ENCODE assay signal across 8 cellular contexts in the genomic region with DNA sequence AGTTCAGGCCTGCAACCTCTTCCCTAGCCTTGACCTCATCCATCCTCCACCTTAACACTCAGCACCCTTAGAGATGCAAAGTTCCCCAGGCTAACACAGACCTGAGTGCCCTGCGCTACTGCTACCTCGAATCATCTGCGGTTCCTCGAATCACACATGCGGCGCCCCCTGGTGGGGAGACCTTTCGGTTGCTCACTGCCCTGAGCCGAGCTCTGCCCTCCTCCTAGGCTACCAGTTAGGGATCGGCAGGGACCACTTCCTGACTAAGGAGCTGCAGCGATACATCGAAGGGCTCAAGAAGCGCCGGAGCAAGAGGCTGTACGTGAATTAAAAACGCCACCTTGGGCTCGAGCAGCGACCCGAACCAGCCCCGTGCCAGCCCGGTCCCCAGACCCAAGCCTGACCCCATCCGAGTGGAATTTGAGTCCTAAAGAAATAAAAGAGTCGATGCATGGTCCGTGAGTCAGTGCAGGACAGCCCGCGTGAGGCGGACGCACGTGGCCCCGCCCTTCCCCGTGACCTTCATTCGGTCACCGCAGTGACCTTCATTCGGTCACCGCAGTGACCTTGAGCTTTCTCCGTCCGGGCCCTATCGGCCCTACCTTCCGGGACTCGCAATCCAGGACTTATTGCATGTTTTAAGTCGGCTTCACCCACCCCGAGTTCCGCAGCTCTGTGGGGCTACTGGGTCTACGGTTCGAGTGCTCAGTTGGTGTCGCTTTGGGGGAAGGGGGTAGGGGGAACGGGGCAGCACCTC. TPM values are rescaled to one million over a fixed set of nuclear protein-coding genes. Genes with fewer than 3 reads are reported as not detected.
A peak's percentile ranks its signal among the peaks of the same experiment; 100 is the strongest.
DNase-seq lines count a peak whose midpoint lies in the region; ATAC-seq and TF ChIP-seq lines count a peak whose summit lies in the region.

No MANE protein-coding gene starts in this region.

- H3K36me3 ChIP-seq in H7 (replicated peaks; ENCODE audit: control insufficient read depth, insufficient read depth, low read length) (peaks cover 3% of the 10 kb centered on the region; the same call in 1 of the 2 replicates), MM.1S (replicated peaks; ENCODE audit: insufficient read depth, low read length) (no peaks in the 10 kb centered on the region), neural progenitor cell (no peaks in the 10 kb centered on the region)

- H3K9ac ChIP-seq in MM.1S (ENCODE audit: low read length) (peak overlapping the region; percentile 99), neural progenitor cell (no peak overlapping the region)

- H4K20me1 ChIP-seq in MM.1S (ENCODE audit: insufficient read depth, low read length): no peaks in the 10 kb centered on the region
- peaks cover 27% of the 10 kb centered on the region for H4K20me1 ChIP-seq in neural progenitor cell (ENCODE audit: low read depth)

- H3K4me2 ChIP-seq in MM.1S (ENCODE audit: low read depth, low read length) (peak overlapping the region; percentile 82), neural progenitor cell (peak overlapping the region; percentile 98)

- H3K4me1 ChIP-seq in MM.1S (ENCODE audit: low read length) (peaks cover 24% of the 10 kb centered on the region), foreskin keratinocyte (no peaks in the 10 kb centered on the region), neural progenitor cell (peaks cover 15% of the 10 kb centered on the region)

- H3K36me3 Mint-ChIP-seq in neural progenitor cell: no peaks in the 10 kb centered on the region

- DNase-seq in G401 (ENCODE audit: low spot score): peak; percentile 94
- DNase-seq in H7: peak; percentile 95
- peak; percentile 96 for DNase-seq in MM.1S
- DNase-seq in SIG-M5 (lab: John Stamatoyannopoulos, UW): peak; percentile 63
- DNase-seq in activated gamma-delta T cell treated with Interleukin-2 at 50 U/mL for 16 hours: peak; percentile 96
- peak; percentile 80 to 87 for DNase-seq in foreskin keratinocyte
- DNase-seq in neural progenitor cell (ENCODE audit: low spot score): peak; percentile 96
- peak; percentile 74 for DNase-seq in stromal cell of bone marrow (ENCODE audit: low read depth)

- H2AFZ ChIP-seq in MM.1S (ENCODE audit: low read length) (peak overlapping the region; percentile 20; the same call in 1 of the 2 replicates), neural progenitor cell (replicated peaks) (peak overlapping the region; percentile 37)

- peaks cover 34% of the 10 kb centered on the region for H3K27me3 Mint-ChIP-seq in neural progenitor cell (ENCODE audit: insufficient read depth, low read depth)

- H3K27me3 ChIP-seq in H7 (ENCODE audit: control insufficient read depth, insufficient read depth, low read length) (peaks cover 16% of the 10 kb centered on the region), MM.1S (replicated peaks; ENCODE audit: insufficient read depth, low read length) (peaks cover 19% of the 10 kb centered on the region), foreskin keratinocyte (peaks cover 14% of the 10 kb centered on the region), neural progenitor cell (peaks cover 48% of the 10 kb centered on the region)

- TF ChIP-seq CTCF in MM.1S (IDR thresholded peaks at IDR 0.05; ENCODE audit: low read length): peak; percentile 96
- TF ChIP-seq CTCF in foreskin keratinocyte (conservative IDR thresholded peaks at IDR 0.05): peak; percentile 92
- TF ChIP-seq CTCF in neural progenitor cell (IDR thresholded peaks at IDR 0.05): peak; percentile 96

- H3K27ac Mint-ChIP-seq in neural progenitor cell: no peak overlapping the region

- peaks cover 26% of the 10 kb centered on the region for H3K4me1 Mint-ChIP-seq in neural progenitor cell

- in situ Hi-C loops in G401 (cut with HindIII; ENCODE audit: low sequenced_read_pairs): no loop called here

- H3K27ac ChIP-seq in MM.1S (ENCODE audit: low read length): peak overlapping the region; percentile 99
- peak overlapping the region; percentile 53 for H3K27ac ChIP-seq in foreskin keratinocyte
- H3K27ac ChIP-seq in neural progenitor cell: no peak overlapping the region

- no peaks in the 10 kb centered on the region for H3K9me3 Mint-ChIP-seq in neural progenitor cell

- H3K4me3 ChIP-seq in H7 (ENCODE audit: insufficient read depth, low read depth, low read length) (peak overlapping the region; percentile 89), MM.1S (ENCODE audit: low read length) (peak overlapping the region; percentile 76), neural progenitor cell (peak overlapping the region; percentile 60)

- H3K4me3 Mint-ChIP-seq in neural progenitor cell: peak overlapping the region; percentile 91

- H3F3A ChIP-seq in MM.1S (ENCODE audit: insufficient read depth, low read length) (peaks cover 24% of the 10 kb centered on the region), neural progenitor cell (ENCODE audit: low read depth) (peaks cover 30% of the 10 kb centered on the region)

- H3K9me2 ChIP-seq in MM.1S (replicated peaks; ENCODE audit: insufficient read depth, low read length): no peaks in the 10 kb centered on the region

- H3K9me3 ChIP-seq in MM.1S (replicated peaks; ENCODE audit: insufficient read depth, low read length) (no peaks in the 10 kb centered on the region), neural progenitor cell (ENCODE audit: low read depth) (no peaks in the 10 kb centered on the region)

- H3K79me2 ChIP-seq in MM.1S (ENCODE audit: low read length) (peaks cover 29% of the 10 kb centered on the region), neural progenitor cell (ENCODE audit: low read depth) (peaks cover 18% of the 10 kb centered on the region)

- peak; percentile 61 for ATAC-seq in foreskin keratinocyte

RNA-seq across cellular contexts. Expression of a gene that starts 0.8 kb away (rescaled TPM):
- total RNA-seq in G401 (2014; rRNA removed; shearing (Covaris generic)): 42.0 and 75.5 TPM in 2 replicates
- 80.5 and 94.8 TPM in 2 replicates for total RNA-seq in H7 (2014; rRNA removed; shearing (Covaris generic))
- total RNA-seq in foreskin keratinocyte: 49.1 and 50.9 TPM in 2 replicates
- 46.1 and 49.9 TPM in 2 replicates for polyA plus RNA-seq in foreskin keratinocyte
- 5.5 and 22.0 TPM in 2 replicates for total RNA-seq in neural progenitor cell (ENCODE audit: low replicate concordance)

RNA-seq across cellular contexts. Expression of a gene that starts 4.3 kb away (rescaled TPM):
- total RNA-seq in G401 (2014; rRNA removed; shearing (Covaris generic)): not detected in 2 replicates
- total RNA-seq in H7 (2014; rRNA removed; shearing (Covaris generic)): 0.38 and 1.00 TPM in 2 replicates
- total RNA-seq in foreskin keratinocyte: 0.44 and 0.46 TPM in 2 replicates
- polyA plus RNA-seq in foreskin keratinocyte: 0.80 and 1.1 TPM in 2 replicates
- 0.22 TPM in 1 of 2 replicates, not detected in the other for total RNA-seq in neural progenitor cell (ENCODE audit: low replicate concordance)

RNA-seq across cellular contexts. Expression of a gene that starts 12.9 kb away (rescaled TPM):
- 313 and 472 TPM in 2 replicates for total RNA-seq in G401 (2014; rRNA removed; shearing (Covaris generic))
- 261 and 314 TPM in 2 replicates for total RNA-seq in H7 (2014; rRNA removed; shearing (Covaris generic))
- 386 and 447 TPM in 2 replicates for total RNA-seq in foreskin keratinocyte
- polyA plus RNA-seq in foreskin keratinocyte: 422 and 522 TPM in 2 replicates
- total RNA-seq in neural progenitor cell (ENCODE audit: low replicate concordance): 257 and 284 TPM in 2 replicates

RNA-seq across cellular contexts. Expression of a gene that starts 13.4 kb away (rescaled TPM):
- total RNA-seq in G401 (2014; rRNA removed; shearing (Covaris generic)): 0.14 TPM in 1 of 2 replicates, not detected in the other
- not detected in 2 replicates for total RNA-seq in H7 (2014; rRNA removed; shearing (Covaris generic))
- total RNA-seq in foreskin keratinocyte (not detected in 2 replicates), neural progenitor cell (ENCODE audit: low replicate concordance) (0.19 TPM in 1 of 2 replicates, not detected in the other)
- 0.03 and 0.06 TPM in 2 replicates for polyA plus RNA-seq in foreskin keratinocyte

RNA-seq across cellular contexts. Expression of a gene that starts 13.4 kb away (rescaled TPM):
- 341 and 414 TPM in 2 replicates for total RNA-seq in G401 (2014; rRNA removed; shearing (Covaris generic))
- total RNA-seq in H7 (2014; rRNA removed; shearing (Covaris generic)): 272 and 303 TPM in 2 replicates
- 399 and 407 TPM in 2 replicates for total RNA-seq in foreskin keratinocyte
- polyA plus RNA-seq in foreskin keratinocyte: 685 and 769 TPM in 2 replicates
- total RNA-seq in neural progenitor cell (ENCODE audit: low replicate concordance): 111 and 182 TPM in 2 replicates
